In genomic region chr17:44324092-44324570, GRCh38 we compare ENCODE assay signal across 8 cellular contexts. TPM values are rescaled to one million over a fixed set of nuclear protein-coding genes. Genes with fewer than 3 reads are reported as not detected.
DNase-seq lines count a peak whose midpoint lies in the region; ATAC-seq and TF ChIP-seq lines count a peak whose summit lies in the region.

No MANE protein-coding gene starts in this region.

- ATAC-seq in Right ventricle myocardium superior (ENCODE audit: poor library complexity) (no peak), HG03108 (IDR thresholded peaks at IDR 0.05; ENCODE audit: unreplicated experiment) (no peak), HG02798 (IDR thresholded peaks at IDR 0.05; ENCODE audit: poor library complexity, unreplicated experiment) (no peak)

- H3K36me3 ChIP-seq in cardiac muscle cell (peaks cover 6% of the 10 kb centered on the region), PC-9 (ENCODE audit: low read depth) (no peaks in the 10 kb centered on the region)

- peaks cover 21% of the 10 kb centered on the region for H3K27me3 Mint-ChIP-seq in nephron (ENCODE audit: low read depth)

- TF ChIP-seq CTCF in cardiac muscle cell (IDR thresholded peaks at IDR 0.05; ENCODE audit: low read depth, low read length): no peak
- TF ChIP-seq CTCF in PC-9 (conservative IDR thresholded peaks at IDR 0.05): no peak
- TF ChIP-seq CTCF in epithelial cell of esophagus (IDR thresholded peaks at IDR 0.05; ENCODE audit: insufficient read depth, low read depth, low read length, missing control alignments): no peak
- TF ChIP-seq CTCF in nephron (IDR thresholded peaks at IDR 0.05; ENCODE audit: unreplicated experiment in 3 of 3): no peak

- H3K27ac ChIP-seq in cardiac muscle cell (no peak overlapping the region), PC-9 (peak overlapping the region; percentile 36)

- CTCF ChIA-PET in PC-9 (lab: Charles Lee): no interaction called here

- H4K20me1 ChIP-seq in PC-9 (ENCODE audit: insufficient read depth): no peaks in the 10 kb centered on the region

- POLR2A ChIA-PET in PC-9 (lab: Charles Lee; ENCODE audit: unreplicated experiment): interaction anchor here (0.6 kb wide), 1 partner anchor 132 kb away, joined by 7 read pairs; no protein-coding TSS in a partner anchor

- H3K4me1 Mint-ChIP-seq in nephron: peaks cover 9% of the 10 kb centered on the region

- no TSS peak for BruUV-seq in PC-9 (replicated peaks; lab: Mats Ljungman, UMichigan)

- H3K9me3 ChIP-seq in cardiac muscle cell (ENCODE audit: low read depth): no peaks in the 10 kb centered on the region
- H3K9me3 ChIP-seq in PC-9 (ENCODE audit: insufficient read depth, low read depth): no peaks in the 10 kb centered on the region

- peak in 1 of 2 donors; percentile 44 for DNase-seq in cardiac muscle cell (ENCODE audit: low read depth in 1 of 2, low spot score in 1 of 2)
- no peak for DNase-seq in Right ventricle myocardium superior
- peak in 1 of 2 experiments; percentile 37 for DNase-seq in PC-9
- peak; percentile 34 for DNase-seq in epithelial cell of esophagus (ENCODE audit: low read depth)
- DNase-seq in ecto neural progenitor cell (ENCODE audit: low spot score): no peak

- H3K4me1 ChIP-seq in cardiac muscle cell (ENCODE audit: low read depth): no peaks in the 10 kb centered on the region
- H3K4me1 ChIP-seq in PC-9 (replicated peaks; ENCODE audit: insufficient read depth): 0 out of 2 replicates have a peak, but pooled peaks cover 4% of the 10 kb centered on the region

- intact Hi-C loops in Right ventricle myocardium superior (cut with DNase I): loop anchor here (2.0 kb wide), 1 partner anchor 109 kb away; no protein-coding TSS in a partner anchor
- intact Hi-C loops in PC-9 (cut with micrococcal nuclease; ENCODE audit: unreplicated experiment): no loop called here

- peaks cover 5% of the 10 kb centered on the region for H3K36me3 Mint-ChIP-seq in nephron (ENCODE audit: low read depth)

- H3F3A ChIP-seq in PC-9 (ENCODE audit: insufficient read depth, low read depth): peaks cover 29% of the 10 kb centered on the region; the same call in 1 of the 2 replicates

- peak overlapping the region; percentile 94 for H3K4me2 ChIP-seq in PC-9

- peak overlapping the region; percentile 87 to 90 (median 88) for H3K4me3 Mint-ChIP-seq in nephron

- no peaks in the 10 kb centered on the region for H3K9me3 Mint-ChIP-seq in nephron

- no peaks in the 10 kb centered on the region for H3K27me3 ChIP-seq in cardiac muscle cell
- H3K27me3 ChIP-seq in PC-9 (ENCODE audit: insufficient read depth, low read depth): no peaks in the 10 kb centered on the region

- H2AFZ ChIP-seq in PC-9: peak overlapping the region; percentile 79

- H3K79me2 ChIP-seq in PC-9 (ENCODE audit: low read depth): peaks cover 28% of the 10 kb centered on the region

- H3K27ac Mint-ChIP-seq in nephron: no peak overlapping the region

- H3K4me3 ChIP-seq in cardiac muscle cell (peak overlapping the region; percentile 53), PC-9 (peak overlapping the region; percentile 88), epithelial cell of esophagus (ENCODE audit: low read length) (peak overlapping the region; percentile 91)

- no peaks in the 10 kb centered on the region for H3K9me2 ChIP-seq in PC-9 (ENCODE audit: insufficient read depth)

RNA-seq across cellular contexts. Expression of gene SLC25A39, which starts 0.5 kb away (rescaled TPM):
- total RNA-seq in cardiac muscle cell: 228 and 243 TPM in 2 replicates
- 252 and 284 TPM in 2 replicates for polyA plus RNA-seq in cardiac muscle cell
- total RNA-seq in Right ventricle myocardium superior: 45.0 TPM
- total RNA-seq in PC-9 (2021): 164 and 204 TPM in 2 replicates

RNA-seq across cellular contexts. Expression of gene RUNDC3A, which starts 15.7 kb away (rescaled TPM):
- total RNA-seq in cardiac muscle cell: 2.3 and 5.8 TPM in 2 replicates
- polyA plus RNA-seq in cardiac muscle cell: 0.99 and 1.9 TPM in 2 replicates
- total RNA-seq in Right ventricle myocardium superior: 0.22 TPM
- total RNA-seq in PC-9 (2021): not detected in 2 replicates

RNA-seq across cellular contexts. Expression of gene GRN, which starts 21.0 kb away (rescaled TPM):
- total RNA-seq in cardiac muscle cell (274 and 275 TPM in 2 replicates), Right ventricle myocardium superior (135 TPM), PC-9 (2021) (226 and 413 TPM in 2 replicates)
- polyA plus RNA-seq in cardiac muscle cell: 353 and 377 TPM in 2 replicates

RNA-seq across cellular contexts. Expression of gene FAM171A2, which starts 39.5 kb away (rescaled TPM):
- total RNA-seq in cardiac muscle cell (45.1 and 49.5 TPM in 2 replicates), Right ventricle myocardium superior (0.62 TPM), PC-9 (2021) (8.3 and 11.8 TPM in 2 replicates)
- 38.6 and 43.2 TPM in 2 replicates for polyA plus RNA-seq in cardiac muscle cell

RNA-seq across cellular contexts. Expression of gene SLC4A1, which starts 56.2 kb away (rescaled TPM):
- total RNA-seq in cardiac muscle cell: not detected in 2 replicates
- polyA plus RNA-seq in cardiac muscle cell: not detected in 2 replicates
- 0.30 TPM for total RNA-seq in Right ventricle myocardium superior
- total RNA-seq in PC-9 (2021): not detected in 2 replicates
